8 cellular contexts compared by ENCODE assay signal in genomic region chr2:39379643-39380524, GRCh38. TPM values are rescaled to one million over a fixed set of nuclear protein-coding genes. Genes with fewer than 3 reads are reported as not detected.
A peak's percentile ranks its signal among the peaks of the same experiment; 100 is the strongest.
DNase-seq lines count a peak whose midpoint lies in the region; ATAC-seq and TF ChIP-seq lines count a peak whose summit lies in the region.

No MANE protein-coding gene starts in this region.

- H3K4me3 ChIP-seq in esophagus muscularis mucosa = no peak overlapping the region
- H3K4me3 ChIP-seq in neural progenitor cell = no peak overlapping the region

- H3K27ac Mint-ChIP-seq in activated CD4-positive, alpha-beta T cell treated with anti-CD3 and anti-CD28 coated beads for 36 hours = no peak overlapping the region
- H3K27ac Mint-ChIP-seq in neural progenitor cell = no peak overlapping the region

- peaks cover 6% of the 10 kb centered on the region for H3F3A ChIP-seq in neural progenitor cell (ENCODE audit: low read depth)

- no peaks in the 10 kb centered on the region for H3K27me3 Mint-ChIP-seq in activated CD4-positive, alpha-beta T cell treated with anti-CD3 and anti-CD28 coated beads for 36 hours
- H3K27me3 Mint-ChIP-seq in neural progenitor cell (ENCODE audit: insufficient read depth, low read depth) = no peaks in the 10 kb centered on the region

- CTCF ChIA-PET in activated CD4-positive, alpha-beta T cell treated with anti-CD3 and anti-CD28 coated beads for 36 hours (lab: Charles Lee) = interaction anchor here (0.6 to 7.1 kb wide), 17 partner anchors 9 to 362 kb away, joined by 3 to 37 read pairs (median 5); partner anchors contain the start of gene MAP4K3

- H3K9ac ChIP-seq in neural progenitor cell = no peak overlapping the region

- H3K4me1 ChIP-seq in esophagus muscularis mucosa (peaks cover 31 to 52% (median 50%) of the 10 kb centered on the region in 4 donors), neural progenitor cell (peaks cover 8% of the 10 kb centered on the region)

- no peak overlapping the region for H2AFZ ChIP-seq in neural progenitor cell (replicated peaks)

- TF ChIP-seq EP300 in esophagus muscularis mucosa (IDR thresholded peaks at IDR 0.05) = no peak

- no peak overlapping the region for H3K4me2 ChIP-seq in neural progenitor cell

- peak; percentile 66 for ATAC-seq in activated CD4-positive, alpha-beta T cell treated with anti-CD3 and anti-CD28 coated beads for 36 hours

- POLR2A ChIA-PET in activated CD4-positive, alpha-beta T cell treated with anti-CD3 and anti-CD28 coated beads for 36 hours (lab: Charles Lee) = interaction anchor here (0.6 kb wide), 2 partner anchors 182 to 1154 kb away, joined by 4 to 7 read pairs; no protein-coding TSS in a partner anchor

- H3K27me3 ChIP-seq in esophagus muscularis mucosa (no peaks in the 10 kb centered on the region), neural progenitor cell (no peaks in the 10 kb centered on the region)

- no peak overlapping the region for H3K4me3 Mint-ChIP-seq in activated CD4-positive, alpha-beta T cell treated with anti-CD3 and anti-CD28 coated beads for 36 hours
- H3K4me3 Mint-ChIP-seq in neural progenitor cell = no peak overlapping the region

- TF ChIP-seq CTCF in esophagus muscularis mucosa (IDR thresholded peaks at IDR 0.05) (peak; percentile 56 to 66 (median 62)), neural progenitor cell (IDR thresholded peaks at IDR 0.05) (peak; percentile 66)

- H3K9me3 ChIP-seq in esophagus muscularis mucosa (no peaks in the 10 kb centered on the region), neural progenitor cell (ENCODE audit: low read depth) (peaks cover 2% of the 10 kb centered on the region)

- H3K36me3 ChIP-seq in esophagus muscularis mucosa (peaks cover 0 to 12% (median 0%) of the 10 kb centered on the region in 4 donors), neural progenitor cell (peaks cover 7% of the 10 kb centered on the region)

- peaks cover 24% of the 10 kb centered on the region for H3K4me1 Mint-ChIP-seq in activated CD4-positive, alpha-beta T cell treated with anti-CD3 and anti-CD28 coated beads for 36 hours
- H3K4me1 Mint-ChIP-seq in neural progenitor cell = peaks cover 23% of the 10 kb centered on the region

- intact Hi-C loops in activated CD4-positive, alpha-beta T cell treated with anti-CD3 and anti-CD28 coated beads for 36 hours (cut with DNase I, micrococcal nuclease) = loop anchor here (1.0 to 10.0 kb wide), 6 partner anchors 57 to 350 kb away; partner anchors contain the start of gene MAP4K3 (in 1 of the 2)
- intact Hi-C loops in esophagus muscularis mucosa (cut with DNase I) = loop anchor here (5.0 to 10.0 kb wide), 3 partner anchors 57 to 145 kb away; partner anchors contain the start of gene MAP4K3

- peaks cover 11% of the 10 kb centered on the region for H3K36me3 Mint-ChIP-seq in activated CD4-positive, alpha-beta T cell treated with anti-CD3 and anti-CD28 coated beads for 36 hours (ENCODE audit: low read depth)
- peaks cover 27% of the 10 kb centered on the region for H3K36me3 Mint-ChIP-seq in neural progenitor cell

- H3K79me2 ChIP-seq in neural progenitor cell (ENCODE audit: low read depth) = peaks cover 52% of the 10 kb centered on the region

- TF ChIP-seq POLR2A in esophagus muscularis mucosa (IDR thresholded peaks at IDR 0.05; ENCODE audit: low read depth) = no peak

- H3K9me3 Mint-ChIP-seq in activated CD4-positive, alpha-beta T cell treated with anti-CD3 and anti-CD28 coated beads for 36 hours (ENCODE audit: low read depth) = no peaks in the 10 kb centered on the region
- peaks cover 23% of the 10 kb centered on the region for H3K9me3 Mint-ChIP-seq in neural progenitor cell

- no peak for DNase-seq in activated CD4-positive, alpha-beta T cell treated with anti-CD3 and anti-CD28 coated beads for 36 hours
- no peak for DNase-seq in activated CD4-positive, alpha-beta T cell treated with anti-CD3 and anti-CD28 coated beads for 4 hours
- peak; percentile 78 for DNase-seq in HCEC 1CT
- DNase-seq in LoVo (ENCODE audit: low spot score) = peak; percentile 56
- DNase-seq in SK-N-DZ (ENCODE audit: low spot score) = peak; percentile 37
- DNase-seq in esophagus muscularis mucosa (ENCODE audit: extremely low spot score) = no peak
- peak; percentile 43 for DNase-seq in neural progenitor cell (ENCODE audit: low spot score)
- DNase-seq in ecto neural progenitor cell (ENCODE audit: low spot score) = no peak

- H4K20me1 ChIP-seq in neural progenitor cell (ENCODE audit: low read depth) = no peaks in the 10 kb centered on the region

- peak overlapping the region; percentile 34 to 54 (median 40) for H3K27ac ChIP-seq in esophagus muscularis mucosa (replicated peaks in 1 of 4)
- H3K27ac ChIP-seq in neural progenitor cell = no peak overlapping the region

RNA-seq across cellular contexts. Expression of gene MAP4K3, which starts 57.2 kb away (rescaled TPM):
- 10 to 100 TPM in 1 of 2 experiments, 1 to 10 TPM in 1; 8.1 to 11.8 TPM for total RNA-seq in activated CD4-positive, alpha-beta T cell treated with anti-CD3 and anti-CD28 coated beads for 36 hours
- polyA plus RNA-seq in SK-N-DZ (2014; cell fraction: cytosol; rRNA removed) = 28.3 and 30.4 TPM in 2 replicates
- polyA plus RNA-seq in SK-N-DZ (2014; cell fraction: nucleus; rRNA removed) = 53.2 and 66.1 TPM in 2 replicates
- total RNA-seq in esophagus muscularis mucosa = 10 to 100 TPM; 39.6 to 72.5 (median 53.8) TPM
- total RNA-seq in neural progenitor cell (ENCODE audit: low replicate concordance) = 35.4 and 79.5 TPM in 2 replicates

Comparison
In these comparisons a context has a peak if more than half of its experiments do, and no peak if none do; other contexts are left out.
1. DNase-seq: peak in HCEC 1CT (single experiment), LoVo (single experiment), SK-N-DZ (single experiment) and neural progenitor cell (single experiment); none in activated CD4-positive, alpha-beta T cell treated with anti-CD3 and anti-CD28 coated beads for 36 hours (single experiment), activated CD4-positive, alpha-beta T cell treated with anti-CD3 and anti-CD28 coated beads for 4 hours (0 of 2), esophagus muscularis mucosa (single experiment) and ecto neural progenitor cell (single experiment).